17 cellular contexts compared by ENCODE assay signal in the genomic region with DNA sequence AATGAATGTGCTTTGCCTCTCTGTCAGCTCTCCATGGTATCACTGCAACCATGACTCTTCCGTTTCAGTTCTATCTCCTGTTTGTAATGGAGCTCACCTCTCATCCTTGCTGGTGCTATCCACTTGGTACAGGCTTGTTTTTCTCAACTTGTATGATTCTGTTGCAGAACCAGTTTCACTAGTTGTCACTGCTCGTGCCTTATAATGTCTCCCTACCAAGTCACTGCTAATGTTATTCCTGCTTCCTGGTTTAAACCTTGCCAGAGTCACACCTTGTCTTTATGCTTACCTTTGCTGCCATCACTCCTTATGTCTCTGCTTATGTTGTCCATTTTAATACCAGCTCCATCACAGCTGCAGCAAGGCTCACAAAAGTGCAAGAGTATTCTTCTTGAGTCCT.
DNase-seq lines count a peak whose midpoint lies in the region; TF ChIP-seq lines count a peak whose summit lies in the region.
"Had no signal": no experiment of that assay in that cellular context is flagged by ENCODE, and none has a peak within 500 bp of the region (broad histone marks: within the 10 kb centered on the region; RNA-seq: fewer than 3 reads in every experiment).

No MANE protein-coding gene starts in this region.

- DNase-seq in DMS53 (lab: John Stamatoyannopoulos, UW) (peak; percentile 79), LNCaP clone FGC (ENCODE audit: low read depth) (peak; percentile 18), epithelial cell of esophagus (ENCODE audit: low read depth) (peak; percentile 30), renal cortical epithelial cell (ENCODE audit: low read depth) (peak; percentile 13), KBM-7 (no peak)
- no peak for DNase-seq in activated effector memory CD4-positive, alpha-beta T cell treated with Interleukin-2 at 50 U/mL for 16 hours
- DNase-seq in activated CD4-positive, alpha-beta T cell treated with anti-CD3 and anti-CD28 coated beads for 48 hours: no peak
- DNase-seq: 8988T, Calu3, H9, IMR-90, NCI-H1048, NCI-H1694, NCI-H2081, NCI-H446, NCI-H526 treated with DMSO at 0.1 percent for 48 hours, SHP77 had no signal

- no peak overlapping the region for H3K4me3 ChIP-seq in LNCaP clone FGC (ENCODE audit: low read depth, low read length)
- no peak overlapping the region for H3K4me3 ChIP-seq in epithelial cell of esophagus (ENCODE audit: low read length)

- in situ Hi-C loops in KBM-7 (cut with MboI; ENCODE audit: low pct_unique_long_range_greater_than_20kb, low sequenced_read_pairs): no loop called here

- TF ChIP-seq CTCF in LNCaP clone FGC (IDR thresholded peaks at IDR 0.05; ENCODE audit: control insufficient read depth, extremely low read depth, insufficient read depth) (no peak), epithelial cell of esophagus (IDR thresholded peaks at IDR 0.05; ENCODE audit: insufficient read depth, low read depth, low read length, missing control alignments) (no peak)

Comparison
In these comparisons a context has a peak if more than half of its experiments do, and no peak if none do; other contexts are left out.
1. DNase-seq: peak in DMS53 (single experiment), LNCaP clone FGC (single experiment), epithelial cell of esophagus (single experiment) and renal cortical epithelial cell (single experiment); none in activated effector memory CD4-positive, alpha-beta T cell treated with Interleukin-2 at 50 U/mL for 16 hours (single experiment), activated CD4-positive, alpha-beta T cell treated with anti-CD3 and anti-CD28 coated beads for 48 hours (single experiment) and KBM-7 (single experiment).